8 cellular contexts compared by ENCODE assay signal in the genomic region with DNA sequence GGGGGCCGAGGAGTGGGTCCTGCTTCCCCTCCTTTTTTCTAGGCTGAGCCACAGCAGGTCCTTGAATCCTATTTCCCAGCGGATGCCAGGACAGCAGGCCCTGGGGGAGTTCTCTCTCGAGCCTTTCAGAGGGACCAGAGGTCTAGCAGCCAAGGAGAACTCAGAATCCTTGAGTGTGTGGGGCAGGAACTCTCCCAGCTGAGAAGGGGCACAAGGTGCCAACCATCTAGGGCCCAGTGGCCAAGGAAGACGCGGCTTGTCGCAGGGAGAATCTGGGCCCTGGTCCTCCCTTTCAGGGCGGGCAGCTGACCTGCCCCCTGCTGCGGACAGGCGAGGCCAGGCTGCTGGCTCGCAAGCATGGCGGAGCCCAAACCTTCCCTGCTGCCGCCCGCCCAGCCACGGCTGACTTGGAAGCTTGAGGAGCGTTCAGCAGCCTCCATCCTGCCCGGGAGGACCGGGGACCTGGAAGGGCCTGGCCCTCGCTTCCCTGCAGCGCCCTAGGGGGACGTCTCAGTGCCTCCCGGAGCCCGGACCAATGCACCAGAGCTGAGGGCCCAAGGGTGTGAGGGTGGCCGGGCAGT.
A peak's percentile ranks its signal among the peaks of the same experiment; 100 is the strongest.
DNase-seq lines count a peak whose midpoint lies in the region; ATAC-seq lines count a peak whose summit lies in the region.

No MANE protein-coding gene starts in this region.

- H3K27me3 ChIP-seq in adipocyte (replicated peaks; ENCODE audit: control insufficient read depth, insufficient read depth, low read length), result no peaks in the 10 kb centered on the region

- peak; percentile 4 for ATAC-seq in HG03571 (IDR thresholded peaks at IDR 0.05; ENCODE audit: unreplicated experiment)
- ATAC-seq in HG02852 (IDR thresholded peaks at IDR 0.05; ENCODE audit: unreplicated experiment), result no peak

- H3K4me3 ChIP-seq in adipocyte (ENCODE audit: low read length), result peak overlapping the region; percentile 85

- H3K9ac ChIP-seq in adipocyte (ENCODE audit: low read length), result peak overlapping the region; percentile 96

- H3K36me3 ChIP-seq in adipocyte (ENCODE audit: control insufficient read depth, insufficient read depth, low read length, severe bottlenecking), result peaks cover 54% of the 10 kb centered on the region

- peak; percentile 33 to 73 for DNase-seq in NCI-H526 (lab: John Stamatoyannopoulos, UW)
- no peak for DNase-seq in NCI-H526 treated with DMSO at 0.1 percent for 48 hours (lab: John Stamatoyannopoulos, UW)
- DNase-seq in adipocyte (ENCODE audit: low read depth), result peak; percentile 45
- peak; percentile 46 for DNase-seq in iPS-NIHi7 (ENCODE audit: extremely low spot score)
- DNase-seq in stimulated activated CD8-positive, alpha-beta memory T cell treated with anti-CD3 and anti-CD28 coated beads, Interleukin-4, amount 100 ng/mL, for 48 hours, result peak; percentile 53
- DNase-seq in SIG-M5 treated with dmso at 0.1 percent for 504 hours (lab: John Stamatoyannopoulos, UW; ENCODE audit: unreplicated experiment), result no peak

- H3K4me1 ChIP-seq in adipocyte (ENCODE audit: control insufficient read depth, insufficient read depth, low read length), result peaks cover 27% of the 10 kb centered on the region

- H3K9me3 ChIP-seq in adipocyte (ENCODE audit: control insufficient read depth, low read length), result no peaks in the 10 kb centered on the region

Comparison
In these comparisons a context has a peak if more than half of its experiments do, and no peak if none do; other contexts are left out.
1. DNase-seq: peak in NCI-H526 (2 of 2), adipocyte (single experiment), iPS-NIHi7 (single experiment) and stimulated activated CD8-positive, alpha-beta memory T cell treated with anti-CD3 and anti-CD28 coated beads, Interleukin-4, amount 100 ng/mL, for 48 hours (single experiment); none in NCI-H526 treated with DMSO at 0.1 percent for 48 hours (single experiment) and SIG-M5 treated with dmso at 0.1 percent for 504 hours (single experiment).